Comparison of ENCODE assay signal across 16 cellular contexts in genomic region chr20:4605166-4605565, GRCh38.
DNase-seq lines count a peak whose midpoint lies in the region; FAIRE-seq and TF ChIP-seq lines count a peak whose summit lies in the region.
"Had no signal": no experiment of that assay in that cellular context is flagged by ENCODE, and none has a peak within 500 bp of the region (broad histone marks: within the 10 kb centered on the region; RNA-seq: fewer than 3 reads in every experiment).

No MANE protein-coding gene starts in this region.

- 21 to 69% methylated on average over 4 of the region's 4 CpGs for WGBS in sigmoid colon, 2 donors
- 57% methylated on average over 4 of the region's 4 CpGs for WGBS in prostate gland

- peak overlapping the region in 3 of 4 donors; percentile 72 to 84 (median 82) for H3K27ac ChIP-seq in sigmoid colon
- no peak overlapping the region for H3K27ac ChIP-seq in prostate gland
- H3K27ac ChIP-seq: BLaER1 had no signal

- peaks cover 70% of the 10 kb centered on the region for H3K4me1 Mint-ChIP-seq in HFFc6 (ENCODE audit: low read depth)
- H3K4me1 Mint-ChIP-seq: CD8-positive, alpha-beta memory T cell had no signal

- H3K36me3 Mint-ChIP-seq in HFFc6 (ENCODE audit: low read depth), result no peaks in the 10 kb centered on the region
- H3K36me3 Mint-ChIP-seq: CD8-positive, alpha-beta memory T cell had no signal

- DNase-seq in HFFc6 (no peak), sigmoid colon (no peak), NCI-H2227 treated with DMSO at 0.1 percent for 48 hours (lab: John Stamatoyannopoulos, UW) (no peak), posterior cingulate gyrus (no peak), prostate gland (ENCODE audit: low spot score) (no peak)
- DNase-seq: AML-193; Caco-2; CD8-positive, alpha-beta memory T cell; GOT3; H9 had no signal

- H3K4me3 ChIP-seq in sigmoid colon (no peak overlapping the region), prostate gland (no peak overlapping the region)
- H3K4me3 ChIP-seq: BLaER1, GM12878 had no signal

- H3K36me3 ChIP-seq in sigmoid colon, result no peaks in the 10 kb centered on the region
- no peaks in the 10 kb centered on the region for H3K36me3 ChIP-seq in prostate gland
- H3K36me3 ChIP-seq: BLaER1 had no signal

- H3K4me3 Mint-ChIP-seq in HFFc6, result no peak overlapping the region; the same call in 1 of the 2 replicates
- H3K4me3 Mint-ChIP-seq: CD8-positive, alpha-beta memory T cell; H9 had no signal

- no peaks in the 10 kb centered on the region; the same call in 1 of the 2 replicates for H3K27me3 Mint-ChIP-seq in HFFc6 (ENCODE audit: insufficient read depth)

- intact Hi-C loops in sigmoid colon (cut with DNase I), result loop anchor here (5.0 to 10.0 kb wide), 2 partner anchors 352 to 920 kb away; partner anchors contain the start of gene ADAM33
- intact Hi-C loops in posterior cingulate gyrus (cut with DNase I), result loop anchor here (5.0 kb wide), 2 partner anchors 352 to 497 kb away; no protein-coding TSS in a partner anchor
- intact Hi-C loops in prostate gland (cut with DNase I), result loop anchor here (10.0 kb wide), 1 partner anchor 580 kb away; no protein-coding TSS in a partner anchor

- peak; percentile 62 for FAIRE-seq in colon (lab: Jason Lieb, UNC)
- FAIRE-seq: GM12878, GM18507, HepG2, HTR-8/SVneo had no signal

- H3K4me1 ChIP-seq in sigmoid colon (peaks cover 0 to 71% (median 46%) of the 10 kb centered on the region in 4 donors), prostate gland (replicated peaks) (no peaks in the 10 kb centered on the region)
- H3K4me1 ChIP-seq: BLaER1, Caco-2 had no signal

- H3K27ac Mint-ChIP-seq in HFFc6, result peak overlapping the region; percentile 34
- H3K27ac Mint-ChIP-seq: CD8-positive, alpha-beta memory T cell; H9 had no signal

- TF ChIP-seq CTCF in HFFc6 (IDR thresholded peaks at IDR 0.05) (no peak), sigmoid colon (IDR thresholded peaks at IDR 0.05) (no peak), prostate gland (IDR thresholded peaks at IDR 0.05) (no peak)

- TF ChIP-seq POLR2A in sigmoid colon (IDR thresholded peaks at IDR 0.05), result no peak
- TF ChIP-seq POLR2A in prostate gland (IDR thresholded peaks at IDR 0.05), result no peak

- H3K9me3 ChIP-seq in sigmoid colon (no peaks in the 10 kb centered on the region), prostate gland (no peaks in the 10 kb centered on the region)
- H3K9me3 ChIP-seq: BLaER1, Caco-2 had no signal

- TF ChIP-seq EP300 in sigmoid colon (IDR thresholded peaks at IDR 0.05), result no peak

- H3K9me3 Mint-ChIP-seq in HFFc6, result no peaks in the 10 kb centered on the region
- H3K9me3 Mint-ChIP-seq: CD8-positive, alpha-beta memory T cell; H9 had no signal

- no peaks in the 10 kb centered on the region for H3K27me3 ChIP-seq in sigmoid colon
- peaks cover 2% of the 10 kb centered on the region for H3K27me3 ChIP-seq in prostate gland (replicated peaks; ENCODE audit: insufficient read depth)
- H3K27me3 ChIP-seq: BLaER1 had no signal

Comparison
In these comparisons a context has a peak if more than half of its experiments do, and no peak if none do; other contexts are left out.
1. H3K27ac ChIP-seq: peak in sigmoid colon (3 of 4); none in prostate gland (0 of 2).